22 cellular contexts compared by ENCODE assay signal in genomic region chr17:76927982-76928381, GRCh38. TPM values are rescaled to one million over a fixed set of nuclear protein-coding genes. Genes with fewer than 3 reads are reported as not detected.
A peak's percentile ranks its signal among the peaks of the same experiment; 100 is the strongest.
DNase-seq lines count a peak whose midpoint lies in the region; ATAC-seq, FAIRE-seq and TF ChIP-seq lines count a peak whose summit lies in the region.
"Had no signal": no experiment of that assay in that cellular context is flagged by ENCODE, and none has a peak within 500 bp of the region (broad histone marks: within the 10 kb centered on the region; RNA-seq: fewer than 3 reads in every experiment).

No MANE protein-coding gene starts in this region.

- H3K27ac Mint-ChIP-seq in glutamatergic neuron (ENCODE audit: unreplicated experiment) = peak overlapping the region; percentile 31
- H3K27ac Mint-ChIP-seq: B cell; CD4-positive, alpha-beta T cell; CD8-positive, alpha-beta T cell had no signal

- peaks cover 18% of the 10 kb centered on the region for H3K4me1 Mint-ChIP-seq in glutamatergic neuron (ENCODE audit: low read depth, unreplicated experiment)
- H3K4me1 Mint-ChIP-seq: B cell had no signal

- ATAC-seq in A549 (no peak), HG03432 (IDR thresholded peaks at IDR 0.05; ENCODE audit: unreplicated experiment) (no peak)
- ATAC-seq: CD8-positive, alpha-beta T cell had no signal

- H3K9me3 Mint-ChIP-seq in glutamatergic neuron (ENCODE audit: unreplicated experiment) = peaks cover 13% of the 10 kb centered on the region
- H3K9me3 Mint-ChIP-seq: CD4-positive, alpha-beta T cell; CD8-positive, alpha-beta T cell had no signal

- no peaks in the 10 kb centered on the region for H3K36me3 ChIP-seq in HEK293 (ENCODE audit: control insufficient read depth in 2 of 2, insufficient read depth in 1 of 2, low read length in 2 of 2)

- no peaks in the 10 kb centered on the region for H3K9me3 ChIP-seq in A549
- no peaks in the 10 kb centered on the region for H3K9me3 ChIP-seq in HEK293 (ENCODE audit: control insufficient read depth, insufficient read depth, low read depth, low read length)
- H3K9me3 ChIP-seq: BLaER1 treated with 17β-estradiol and CSF1 and Interleukin-3, amounts not matched to agents 10 nM and 100 nM; Caco-2 had no signal

- H3K27ac ChIP-seq in A549 (no peak overlapping the region), HEK293 (ENCODE audit: extremely low read depth, low read depth, low read length) (no peak overlapping the region)
- H3K27ac ChIP-seq: BLaER1 treated with 17β-estradiol and CSF1 and Interleukin-3, amounts not matched to agents 10 nM and 100 nM; C4-2B had no signal

- H3K4me3 Mint-ChIP-seq in glutamatergic neuron (ENCODE audit: unreplicated experiment) = no peak overlapping the region
- H3K4me3 Mint-ChIP-seq: B cell; CD4-positive, alpha-beta T cell; CD8-positive, alpha-beta T cell had no signal

- TF ChIP-seq CTCF in A549 (IDR thresholded peaks at IDR 0.05) = no peak
- no peak for TF ChIP-seq CTCF in HEK293 (tag by site-specific recombination; IDR thresholded peaks at IDR 0.05)
- no peak for TF ChIP-seq CTCF in glutamatergic neuron (IDR thresholded peaks at IDR 0.05; ENCODE audit: partially characterized antibody, unreplicated experiment)

- POLR2A ChIA-PET in A549 (lab: Yijun Ruan, JAX) = no interaction called here
- POLR2A ChIA-PET in HEK293 (lab: Yijun Ruan, JAX) = interaction anchor here (0.7 kb wide), 1 partner anchor 44 kb away, joined by 3 read pairs; no protein-coding TSS in a partner anchor

- TF ChIP-seq POLR2A in A549 (IDR thresholded peaks at IDR 0.05; ENCODE audit: low read length) = no peak

- FAIRE-seq in A549 (lab: Jason Lieb, UNC) = no peak
- FAIRE-seq: A204.1, D721Med, G401.6, GM12891, GM19239 had no signal

- H3K4me3 ChIP-seq in A549 = no peak overlapping the region
- no peak overlapping the region for H3K4me3 ChIP-seq in HEK293 (ENCODE audit: low read depth, low read length)
- H3K4me3 ChIP-seq: BLaER1 treated with 17β-estradiol and CSF1 and Interleukin-3, amounts not matched to agents 10 nM and 100 nM had no signal

- no peak for TF ChIP-seq RAD21 in A549 (conservative IDR thresholded peaks at IDR 0.05 in 1 of 2, IDR thresholded peaks at IDR 0.05 in 1 of 2)

- H3K27me3 Mint-ChIP-seq in glutamatergic neuron (ENCODE audit: unreplicated experiment) = peaks cover 12% of the 10 kb centered on the region
- H3K27me3 Mint-ChIP-seq: CD4-positive, alpha-beta T cell had no signal

- H3K36me3 Mint-ChIP-seq in glutamatergic neuron (ENCODE audit: unreplicated experiment) = no peaks in the 10 kb centered on the region
- H3K36me3 Mint-ChIP-seq: CD8-positive, alpha-beta T cell had no signal

- DNase-seq in A549 (ENCODE audit: low read depth in 1 of 2, low spot score in 1 of 2) (no peak), glutamatergic neuron (no peak), HK-2 (ENCODE audit: unreplicated experiment) (no peak)
- DNase-seq in effector CD4-positive, alpha-beta T cell = no peak
- DNase-seq: 8988T; AML-193; Caco-2; Calu3; CD4-positive, alpha-beta T cell; CD8-positive, alpha-beta T cell; DMS79 treated with DMSO at 0.1 percent for 48 hours; GF-D8 had no signal

- WGBS in A549 (ENCODE audit: missing lambda C conversion rate) = 79% methylated on average over 4 of the region's 4 CpGs

- CTCF ChIA-PET in A549 (lab: Yijun Ruan, JAX) = interaction anchor here (0.6 to 2.3 kb wide), 7 partner anchors 9 to 182 kb away, joined by 3 to 13 read pairs (median 4); partner anchors contain the start of gene MGAT5B
- CTCF ChIA-PET in HEK293 (lab: Yijun Ruan, JAX) = interaction anchor here (0.5 to 1.5 kb wide), 3 partner anchors 129 to 417 kb away, joined by 3 to 7 read pairs (median 4); no protein-coding TSS in a partner anchor

- TF ChIP-seq EP300 in A549 (IDR thresholded peaks at IDR 0.05) = no peak

- H3K4me1 ChIP-seq in A549 = peaks cover 5% of the 10 kb centered on the region; the same call in 1 of the 3 replicates
- no peaks in the 10 kb centered on the region for H3K4me1 ChIP-seq in HEK293 (ENCODE audit: control insufficient read depth, insufficient read depth, low read length)
- H3K4me1 ChIP-seq: Caco-2 had no signal

- no peak overlapping the region for H3K4me2 ChIP-seq in A549

TF ChIP-seq in A549, 52 proteins besides CTCF, POLR2A, EP300 and RAD21:
- TF ChIP-seq ZFP36 (IDR thresholded peaks at IDR 0.05; ENCODE audit: borderline replicate concordance, partially characterized antibody) (peak; percentile 47), CEBPB (IDR thresholded peaks at IDR 0.05) (no peak)

TF ChIP-seq in HEK293, 187 proteins besides CTCF, POLR2A, EP300 and RAD21:
- TF ChIP-seq ZNF624 (tag by site-specific recombination; IDR thresholded peaks at IDR 0.05) = no peak
- TF ChIP-seq ZNF768 (tag by site-specific recombination; IDR thresholded peaks at IDR 0.05) = peak; percentile 84

RNA-seq across cellular contexts. Expression of gene MGAT5B, which starts 59.8 kb away (rescaled TPM):
- polyA plus RNA-seq in A549 (2011; rRNA removed) (7.6 and 10.3 TPM in 2 replicates), A549 (2017; fragmentation: RNase III; extraction: RNeasy Plus Mini Kit Qiagen cat#74134 plus additional on column Dnase treatment) (16.2 to 22.8 TPM (median 21.7 TPM) in 3 replicates)
- polyA plus RNA-seq in A549 (2012; cell fraction: cytosol; rRNA removed) = 11.9 and 18.0 TPM in 2 replicates
- 40.3 and 50.7 TPM in 2 replicates for polyA plus RNA-seq in A549 (2012; cell fraction: nucleus; rRNA removed)
- polyA minus RNA-seq in A549 (2011; rRNA and poly(A)+ RNA removed) = 11.3 and 15.5 TPM in 2 replicates
- 22.9 TPM for total RNA-seq in glutamatergic neuron (ENCODE audit: unreplicated experiment)
